1 cellular context compared by ENCODE assay signal in genomic region chr6:111812080-111813038, GRCh38.
TF ChIP-seq lines count a peak whose summit lies in the region.

No MANE protein-coding gene starts in this region.

TF ChIP-seq in HepG2, 621 proteins besides CTCF, POLR2A, EP300 and RAD21 (continued from another document):
- TF ChIP-seq, protein P1, sequence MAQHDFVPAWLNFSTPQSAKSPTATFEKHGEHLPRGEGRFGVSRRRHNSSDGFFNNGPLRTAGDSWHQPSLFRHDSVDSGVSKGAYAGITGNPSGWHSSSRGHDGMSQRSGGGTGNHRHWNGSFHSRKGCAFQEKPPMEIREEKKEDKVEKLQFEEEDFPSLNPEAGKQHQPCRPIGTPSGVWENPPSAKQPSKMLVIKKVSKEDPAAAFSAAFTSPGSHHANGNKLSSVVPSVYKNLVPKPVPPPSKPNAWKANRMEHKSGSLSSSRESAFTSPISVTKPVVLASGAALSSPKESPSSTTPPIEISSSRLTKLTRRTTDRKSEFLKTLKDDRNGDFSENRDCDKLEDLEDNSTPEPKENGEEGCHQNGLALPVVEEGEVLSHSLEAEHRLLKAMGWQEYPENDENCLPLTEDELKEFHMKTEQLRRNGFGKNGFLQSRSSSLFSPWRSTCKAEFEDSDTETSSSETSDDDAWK (CRISPR knock-in tag; IDR thresholded peaks at IDR 0.05) = no peak
- no peak for TF ChIP-seq KIAA2018 (CRISPR knock-in tag; IDR thresholded peaks at IDR 0.05; ENCODE audit: borderline replicate concordance)
- TF ChIP-seq, protein P2, sequence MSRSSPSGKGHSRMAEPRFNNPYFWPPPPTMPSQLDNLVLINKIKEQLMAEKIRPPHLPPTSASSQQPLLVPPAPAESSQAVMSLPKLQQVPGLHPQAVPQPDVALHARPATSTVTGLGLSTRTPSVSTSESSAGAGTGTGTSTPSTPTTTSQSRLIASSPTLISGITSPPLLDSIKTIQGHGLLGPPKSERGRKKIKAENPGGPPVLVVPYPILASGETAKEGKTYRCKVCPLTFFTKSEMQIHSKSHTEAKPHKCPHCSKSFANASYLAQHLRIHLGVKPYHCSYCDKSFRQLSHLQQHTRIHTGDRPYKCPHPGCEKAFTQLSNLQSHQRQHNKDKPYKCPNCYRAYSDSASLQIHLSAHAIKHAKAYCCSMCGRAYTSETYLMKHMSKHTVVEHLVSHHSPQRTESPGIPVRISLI (CRISPR knock-in tag; IDR thresholded peaks at IDR 0.05; ENCODE audit: borderline replicate concordance) = no peak
- no peak for TF ChIP-seq ZNF256 (CRISPR knock-in tag; conservative IDR thresholded peaks at IDR 0.05)
- no peak for TF ChIP-seq ZNF746 (CRISPR knock-in tag; IDR thresholded peaks at IDR 0.05)
- TF ChIP-seq WIZ (CRISPR knock-in tag; IDR thresholded peaks at IDR 0.05) = no peak
- TF ChIP-seq TAF1 (CRISPR knock-in tag; IDR thresholded peaks at IDR 0.05) = no peak
- TF ChIP-seq, protein P3, sequence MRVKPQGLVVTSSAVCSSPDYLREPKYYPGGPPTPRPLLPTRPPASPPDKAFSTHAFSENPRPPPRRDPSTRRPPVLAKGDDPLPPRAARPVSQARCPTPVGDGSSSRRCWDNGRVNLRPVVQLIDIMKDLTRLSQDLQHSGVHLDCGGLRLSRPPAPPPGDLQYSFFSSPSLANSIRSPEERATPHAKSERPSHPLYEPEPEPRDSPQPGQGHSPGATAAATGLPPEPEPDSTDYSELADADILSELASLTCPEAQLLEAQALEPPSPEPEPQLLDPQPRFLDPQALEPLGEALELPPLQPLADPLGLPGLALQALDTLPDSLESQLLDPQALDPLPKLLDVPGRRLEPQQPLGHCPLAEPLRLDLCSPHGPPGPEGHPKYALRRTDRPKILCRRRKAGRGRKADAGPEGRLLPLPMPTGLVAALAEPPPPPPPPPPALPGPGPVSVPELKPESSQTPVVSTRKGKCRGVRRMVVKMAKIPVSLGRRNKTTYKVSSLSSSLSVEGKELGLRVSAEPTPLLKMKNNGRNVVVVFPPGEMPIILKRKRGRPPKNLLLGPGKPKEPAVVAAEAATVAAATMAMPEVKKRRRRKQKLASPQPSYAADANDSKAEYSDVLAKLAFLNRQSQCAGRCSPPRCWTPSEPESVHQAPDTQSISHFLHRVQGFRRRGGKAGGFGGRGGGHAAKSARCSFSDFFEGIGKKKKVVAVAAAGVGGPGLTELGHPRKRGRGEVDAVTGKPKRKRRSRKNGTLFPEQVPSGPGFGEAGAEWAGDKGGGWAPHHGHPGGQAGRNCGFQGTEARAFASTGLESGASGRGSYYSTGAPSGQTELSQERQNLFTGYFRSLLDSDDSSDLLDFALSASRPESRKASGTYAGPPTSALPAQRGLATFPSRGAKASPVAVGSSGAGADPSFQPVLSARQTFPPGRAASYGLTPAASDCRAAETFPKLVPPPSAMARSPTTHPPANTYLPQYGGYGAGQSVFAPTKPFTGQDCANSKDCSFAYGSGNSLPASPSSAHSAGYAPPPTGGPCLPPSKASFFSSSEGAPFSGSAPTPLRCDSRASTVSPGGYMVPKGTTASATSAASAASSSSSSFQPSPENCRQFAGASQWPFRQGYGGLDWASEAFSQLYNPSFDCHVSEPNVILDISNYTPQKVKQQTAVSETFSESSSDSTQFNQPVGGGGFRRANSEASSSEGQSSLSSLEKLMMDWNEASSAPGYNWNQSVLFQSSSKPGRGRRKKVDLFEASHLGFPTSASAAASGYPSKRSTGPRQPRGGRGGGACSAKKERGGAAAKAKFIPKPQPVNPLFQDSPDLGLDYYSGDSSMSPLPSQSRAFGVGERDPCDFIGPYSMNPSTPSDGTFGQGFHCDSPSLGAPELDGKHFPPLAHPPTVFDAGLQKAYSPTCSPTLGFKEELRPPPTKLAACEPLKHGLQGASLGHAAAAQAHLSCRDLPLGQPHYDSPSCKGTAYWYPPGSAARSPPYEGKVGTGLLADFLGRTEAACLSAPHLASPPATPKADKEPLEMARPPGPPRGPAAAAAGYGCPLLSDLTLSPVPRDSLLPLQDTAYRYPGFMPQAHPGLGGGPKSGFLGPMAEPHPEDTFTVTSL (CRISPR knock-in tag; IDR thresholded peaks at IDR 0.05; ENCODE audit: borderline replicate concordance) = no peak
- TF ChIP-seq MAFK (conservative IDR thresholded peaks at IDR 0.05 in 1 of 2, IDR thresholded peaks at IDR 0.05 in 1 of 2; ENCODE audit: low read length in 2 of 2) = peak; percentile 92 to 97
